ENCODE assay signal across 11 cellular contexts in the genomic region with DNA sequence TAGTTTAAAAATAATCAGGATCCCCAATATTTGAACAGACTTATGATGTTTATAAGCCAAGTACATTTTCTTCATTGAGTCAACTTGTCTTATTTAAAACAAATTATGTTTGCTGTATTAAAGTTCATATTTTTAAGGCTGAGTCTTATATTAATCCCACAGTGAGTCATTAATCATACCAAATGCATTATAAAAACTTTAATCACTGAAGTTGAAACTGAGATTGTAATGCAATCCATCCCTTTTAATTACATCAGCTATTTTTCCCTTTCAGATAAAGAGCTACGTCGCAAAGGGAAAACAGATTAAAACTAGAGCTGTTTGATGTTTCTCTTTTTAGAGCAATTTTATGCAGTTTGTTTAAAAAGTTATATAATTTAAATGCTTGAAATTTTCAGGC.
DNase-seq lines count a peak whose midpoint lies in the region; ATAC-seq, FAIRE-seq and TF ChIP-seq lines count a peak whose summit lies in the region.
"Had no signal": no experiment of that assay in that cellular context is flagged by ENCODE, and none has a peak within 500 bp of the region (broad histone marks: within the 10 kb centered on the region; RNA-seq: fewer than 3 reads in every experiment).

No MANE protein-coding gene starts in this region.

- 35% methylated on average over 2 of the region's 2 CpGs for WGBS in esophagus muscularis mucosa

- H3K36me3 ChIP-seq in CD4-positive, CD25-positive, alpha-beta regulatory T cell (ENCODE audit: control insufficient read depth, insufficient read depth, low read length) = peaks cover 53% of the 10 kb centered on the region
- H3K36me3 ChIP-seq in Panc1 (ENCODE audit: control insufficient read depth, insufficient read depth, low read length) (peaks cover 7% of the 10 kb centered on the region), esophagus muscularis mucosa (peaks cover 6 to 47% (median 34%) of the 10 kb centered on the region in 4 donors), rectal smooth muscle tissue (ENCODE audit: control insufficient read depth, insufficient read depth, low read length) (peaks cover 7% of the 10 kb centered on the region), kidney (ENCODE audit: control insufficient read depth in 1 of 2, insufficient read depth in 2 of 2, low read length in 2 of 2) (peaks cover 14 to 34% of the 10 kb centered on the region in 2 donors)

- H3K27ac ChIP-seq in CD4-positive, CD25-positive, alpha-beta regulatory T cell (ENCODE audit: insufficient read depth, low read length, poor library complexity, severe bottlenecking) = peak overlapping the region; percentile 89
- H3K27ac ChIP-seq in Panc1 (ENCODE audit: low read length) = peak overlapping the region; percentile 84; the same call in 1 of the 2 replicates
- peak overlapping the region; percentile 79 to 84 (median 82) for H3K27ac ChIP-seq in esophagus muscularis mucosa (replicated peaks in 1 of 4)
- peak overlapping the region; percentile 47 for H3K27ac ChIP-seq in rectal smooth muscle tissue (ENCODE audit: low read depth, low read length)
- peak overlapping the region in 1 of 2 donors; percentile 0 for H3K27ac ChIP-seq in kidney (ENCODE audit: low read depth in 2 of 2, low read length in 2 of 2)

- POLR2A ChIA-PET in Panc1 (lab: Charles Lee) = no interaction called here

- H3K9me3 ChIP-seq in CD4-positive, CD25-positive, alpha-beta regulatory T cell (ENCODE audit: control insufficient read depth in 2 of 2, low read length in 2 of 2) = no peaks in the 10 kb centered on the region
- H3K9me3 ChIP-seq in Panc1 (ENCODE audit: control insufficient read depth, insufficient read depth, low read depth, low read length) (no peaks in the 10 kb centered on the region), esophagus muscularis mucosa (no peaks in the 10 kb centered on the region), kidney (ENCODE audit: control insufficient read depth in 1 of 2, low read length in 2 of 2) (no peaks in the 10 kb centered on the region)
- H3K9me3 ChIP-seq: thyroid gland had no signal

- H3K27me3 ChIP-seq in CD4-positive, CD25-positive, alpha-beta regulatory T cell (ENCODE audit: control insufficient read depth, insufficient read depth, low read length) = no peaks in the 10 kb centered on the region
- H3K27me3 ChIP-seq in Panc1 (ENCODE audit: control insufficient read depth, insufficient read depth, low read length) (no peaks in the 10 kb centered on the region), esophagus muscularis mucosa (no peaks in the 10 kb centered on the region), rectal smooth muscle tissue (ENCODE audit: control insufficient read depth, insufficient read depth, low read length) (no peaks in the 10 kb centered on the region)
- H3K27me3 ChIP-seq: thyroid gland had no signal

- BruUV-seq in Panc1 (replicated peaks; lab: Mats Ljungman, UMichigan) = no TSS peak

- FAIRE-seq in kidney (lab: Jason Lieb, UNC) = no peak

- no peak for TF ChIP-seq EP300 in esophagus muscularis mucosa (IDR thresholded peaks at IDR 0.05)

- no peak for TF ChIP-seq POLR2A in esophagus muscularis mucosa (IDR thresholded peaks at IDR 0.05; ENCODE audit: low read depth)

- CTCF ChIA-PET in Panc1 (lab: Charles Lee) = no interaction called here

- no peak for DNase-seq in CD4-positive, CD25-positive, alpha-beta regulatory T cell
- DNase-seq in Panc1 (ENCODE audit: low read depth, low spot score) = no peak
- no peak for DNase-seq in esophagus muscularis mucosa (ENCODE audit: extremely low spot score)
- no peak for DNase-seq in SHP77 (lab: John Stamatoyannopoulos, UW)
- no peak for DNase-seq in cerebellar cortex (ENCODE audit: low spot score)
- no peak for DNase-seq in kidney
- DNase-seq: erythroblast, KG1 had no signal

- peak overlapping the region; percentile 71 for H3K4me3 ChIP-seq in CD4-positive, CD25-positive, alpha-beta regulatory T cell (ENCODE audit: low read depth, low read length)
- H3K4me3 ChIP-seq in Panc1 (ENCODE audit: low read depth in 2 of 2, low read length in 2 of 2) = no peak overlapping the region
- H3K4me3 ChIP-seq in esophagus muscularis mucosa = no peak overlapping the region
- no peak overlapping the region for H3K4me3 ChIP-seq in rectal smooth muscle tissue (ENCODE audit: low read length)
- H3K4me3 ChIP-seq in kidney (ENCODE audit: low read length in 2 of 2) = no peak overlapping the region
- H3K4me3 ChIP-seq: thyroid gland had no signal

- H3K4me1 Mint-ChIP-seq in CD4-positive, CD25-positive, alpha-beta regulatory T cell = peaks cover 41 to 94% (median 79%) of the 10 kb centered on the region in 4 donors

- no peak overlapping the region for H3K9ac ChIP-seq in rectal smooth muscle tissue (ENCODE audit: low read length)
- no peak overlapping the region for H3K9ac ChIP-seq in kidney (ENCODE audit: low read length in 2 of 2)

- TF ChIP-seq CTCF in Panc1 (IDR thresholded peaks at IDR 0.05) (no peak), esophagus muscularis mucosa (IDR thresholded peaks at IDR 0.05) (no peak), kidney (IDR thresholded peaks at IDR 0.05; ENCODE audit: borderline replicate concordance, extremely low read depth, insufficient read depth) (no peak)

- peak overlapping the region in 2 of 3 donors; percentile 93 to 96 for H3K27ac Mint-ChIP-seq in CD4-positive, CD25-positive, alpha-beta regulatory T cell

- H3K36me3 Mint-ChIP-seq in CD4-positive, CD25-positive, alpha-beta regulatory T cell = peaks cover 51% of the 10 kb centered on the region

- H3K27me3 Mint-ChIP-seq in CD4-positive, CD25-positive, alpha-beta regulatory T cell = no peaks in the 10 kb centered on the region

- H3K4me1 ChIP-seq in CD4-positive, CD25-positive, alpha-beta regulatory T cell (ENCODE audit: control insufficient read depth, insufficient read depth, low read length, poor library complexity, severe bottlenecking) = peaks cover 71% of the 10 kb centered on the region
- H3K4me1 ChIP-seq in Panc1 (ENCODE audit: control insufficient read depth, insufficient read depth, low read length) = peaks cover 36% of the 10 kb centered on the region
- H3K4me1 ChIP-seq in esophagus muscularis mucosa = peaks cover 52 to 67% (median 61%) of the 10 kb centered on the region in 4 donors
- peaks cover 33% of the 10 kb centered on the region for H3K4me1 ChIP-seq in rectal smooth muscle tissue (ENCODE audit: control insufficient read depth, insufficient read depth, low read length)
- H3K4me1 ChIP-seq in kidney (ENCODE audit: control insufficient read depth in 1 of 2, insufficient read depth in 1 of 2, low read depth in 1 of 2, low read length in 2 of 2) = peaks cover 23 to 31% of the 10 kb centered on the region in 2 donors

- intact Hi-C loops in Panc1 (cut with micrococcal nuclease; ENCODE audit: unreplicated experiment) = no loop called here
- intact Hi-C loops in esophagus muscularis mucosa (cut with DNase I) = no loop called here
- intact Hi-C loops in kidney (cut with DNase I) = no loop called here

- ATAC-seq in CD4-positive, CD25-positive, alpha-beta regulatory T cell (ENCODE audit: low read depth in 2 of 2) = no peak
- no peak for ATAC-seq in Panc1
- ATAC-seq in GM21825 (IDR thresholded peaks at IDR 0.05; ENCODE audit: unreplicated experiment) = no peak

- in situ Hi-C loops in Panc1 (cut with HindIII; ENCODE audit: low pct_unique_long_range_greater_than_20kb, low sequenced_read_pairs) = no loop called here

- H3K4me3 Mint-ChIP-seq in CD4-positive, CD25-positive, alpha-beta regulatory T cell = peak overlapping the region in 3 of 4 donors; percentile 10 to 80 (median 28)

- peaks cover 0 to 5% (median 0%) of the 10 kb centered on the region in 7 donors for H3K9me3 Mint-ChIP-seq in CD4-positive, CD25-positive, alpha-beta regulatory T cell
